ENCODE assay signal across 24 cellular contexts in genomic region chr7:33155811-33156210, GRCh38. TPM values are rescaled to one million over a fixed set of nuclear protein-coding genes. Genes with fewer than 3 reads are reported as not detected.
DNase-seq lines count a peak whose midpoint lies in the region; ATAC-seq, FAIRE-seq and TF ChIP-seq lines count a peak whose summit lies in the region.
"Had no signal": no experiment of that assay in that cellular context is flagged by ENCODE, and none has a peak within 500 bp of the region (broad histone marks: within the 10 kb centered on the region; RNA-seq: fewer than 3 reads in every experiment).

No MANE protein-coding gene starts in this region.

- peaks cover 6% of the 10 kb centered on the region for H3K4me1 Mint-ChIP-seq in activated T-helper 2 cell treated with anti-CD3 and anti-CD28 coated beads, Interferon-gamma antibody, Interleukin-2, Interleukin-4, amounts not matched to agents 10 μg/mL and 5 μg/mL and 100 μg/mL, durations not matched to agents 14 hours and 24 hours and 36 hours (ENCODE audit: low read depth)
- H3K4me1 Mint-ChIP-seq: neural crest cell; stimulated activated effector memory CD8-positive, alpha-beta T cell treated with anti-CD3 and anti-CD28 coated beads, Interleukin-12 subunit alpha, Interleukin-12 subunit beta, amount 100 ng/mL, for 72 hours had no signal

- no peak for ATAC-seq in left ventricle myocardium superior
- ATAC-seq: left colon; stimulated activated effector memory CD8-positive, alpha-beta T cell treated with anti-CD3 and anti-CD28 coated beads, Interleukin-12 subunit alpha, Interleukin-12 subunit beta, amount 100 ng/mL, for 72 hours had no signal

- H3K9me3 Mint-ChIP-seq in activated T-helper 2 cell treated with anti-CD3 and anti-CD28 coated beads, Interferon-gamma antibody, Interleukin-2, Interleukin-4, amounts not matched to agents 10 μg/mL and 5 μg/mL and 100 μg/mL, durations not matched to agents 14 hours and 24 hours and 36 hours: no peaks in the 10 kb centered on the region
- H3K9me3 Mint-ChIP-seq: CD4-positive, alpha-beta memory T cell; neural crest cell; stimulated activated effector memory CD8-positive, alpha-beta T cell treated with anti-CD3 and anti-CD28 coated beads, Interleukin-12 subunit alpha, Interleukin-12 subunit beta, amount 100 ng/mL, for 72 hours had no signal

- no peak for TF ChIP-seq CTCF in AG09319 (IDR thresholded peaks at IDR 0.05; ENCODE audit: low read depth, low read length)
- TF ChIP-seq CTCF in bronchial epithelial cell (IDR thresholded peaks at IDR 0.05; ENCODE audit: insufficient read depth, low read length, severe bottlenecking): no peak
- no peak for TF ChIP-seq CTCF in kidney epithelial cell (IDR thresholded peaks at IDR 0.05; ENCODE audit: insufficient read depth, low read length, poor library complexity, severe bottlenecking)

- no peak for FAIRE-seq in bronchial epithelial cell (lab: Jason Lieb, UNC)
- FAIRE-seq: frontal cortex, GM18507, TTC549 had no signal

- no peaks in the 10 kb centered on the region for H3K27me3 Mint-ChIP-seq in activated T-helper 2 cell treated with anti-CD3 and anti-CD28 coated beads, Interferon-gamma antibody, Interleukin-2, Interleukin-4, amounts not matched to agents 10 μg/mL and 5 μg/mL and 100 μg/mL, durations not matched to agents 14 hours and 24 hours and 36 hours (ENCODE audit: low read depth)
- H3K27me3 Mint-ChIP-seq: CD4-positive, alpha-beta memory T cell had no signal

- intact Hi-C loops in activated T-helper 2 cell treated with anti-CD3 and anti-CD28 coated beads, Interferon-gamma antibody, Interleukin-2, Interleukin-4, amounts not matched to agents 10 μg/mL and 5 μg/mL and 100 μg/mL, durations not matched to agents 14 hours and 24 hours and 36 hours (cut with micrococcal nuclease): no loop called here
- intact Hi-C loops in left ventricle myocardium superior (cut with micrococcal nuclease): no loop called here

- no peaks in the 10 kb centered on the region for H3K27me3 ChIP-seq in bronchial epithelial cell (ENCODE audit: control insufficient read depth, insufficient read depth, low read length)
- no peaks in the 10 kb centered on the region for H3K27me3 ChIP-seq in kidney epithelial cell (ENCODE audit: control insufficient read depth, insufficient read depth, low read length)
- H3K27me3 ChIP-seq: adrenal gland had no signal

- H3K36me3 Mint-ChIP-seq in activated T-helper 2 cell treated with anti-CD3 and anti-CD28 coated beads, Interferon-gamma antibody, Interleukin-2, Interleukin-4, amounts not matched to agents 10 μg/mL and 5 μg/mL and 100 μg/mL, durations not matched to agents 14 hours and 24 hours and 36 hours (ENCODE audit: low read depth): no peaks in the 10 kb centered on the region

- H3K4me3 ChIP-seq in bronchial epithelial cell (ENCODE audit: low read depth, low read length) (no peak overlapping the region), kidney epithelial cell (ENCODE audit: low read depth, low read length) (no peak overlapping the region)
- H3K4me3 ChIP-seq: adrenal gland, thoracic aorta had no signal

- H3K36me3 ChIP-seq in bronchial epithelial cell (ENCODE audit: control insufficient read depth, insufficient read depth, low read length) (no peaks in the 10 kb centered on the region), kidney epithelial cell (ENCODE audit: control insufficient read depth, insufficient read depth, low read length) (no peaks in the 10 kb centered on the region)
- H3K36me3 ChIP-seq: adrenal gland had no signal

- DNase-seq in AG09319 (ENCODE audit: extremely low read depth, low read depth) (peak; percentile 81), HS-5 (ENCODE audit: low read depth) (peak; percentile 11), bronchial epithelial cell (ENCODE audit: low read depth) (peak; percentile 34), kidney epithelial cell (ENCODE audit: low read depth) (peak; percentile 2), NCI-H2196 treated with DMSO at 0.1 percent for 48 hours (lab: John Stamatoyannopoulos, UW; ENCODE audit: unreplicated experiment) (no peak), left ventricle myocardium superior (no peak), NCI-H526 treated with DMSO at 0.1 percent for 48 hours (lab: John Stamatoyannopoulos, UW) (no peak)
- DNase-seq in activated T-helper 2 cell treated with anti-CD3 and anti-CD28 coated beads, Interferon-gamma antibody, Interleukin-2, Interleukin-4, amounts not matched to agents 10 μg/mL and 5 μg/mL and 100 μg/mL, durations not matched to agents 14 hours and 24 hours and 36 hours (ENCODE audit: low spot score): no peak
- DNase-seq: activated CD4-positive, alpha-beta T cell treated with anti-CD3 and anti-CD28 coated beads for 4 hours; activated effector memory CD4-positive, alpha-beta T cell treated with anti-CD3 and anti-CD28 coated beads, Interleukin-2, amount 50 U/mL, for 16 hours; adrenal gland; CD4-positive, alpha-beta memory T cell; cerebellar nuclear complex; DMS153; left colon; NCI-H1092; NCI-H2029 treated with DMSO at 0.1 percent for 48 hours; NCI-H510A had no signal

- H3K27ac Mint-ChIP-seq in activated T-helper 2 cell treated with anti-CD3 and anti-CD28 coated beads, Interferon-gamma antibody, Interleukin-2, Interleukin-4, amounts not matched to agents 10 μg/mL and 5 μg/mL and 100 μg/mL, durations not matched to agents 14 hours and 24 hours and 36 hours: no peak overlapping the region
- H3K27ac Mint-ChIP-seq: CD4-positive, alpha-beta memory T cell; stimulated activated effector memory CD8-positive, alpha-beta T cell treated with anti-CD3 and anti-CD28 coated beads, Interleukin-12 subunit alpha, Interleukin-12 subunit beta, amount 100 ng/mL, for 72 hours had no signal

- no peak overlapping the region for H3K4me3 Mint-ChIP-seq in activated T-helper 2 cell treated with anti-CD3 and anti-CD28 coated beads, Interferon-gamma antibody, Interleukin-2, Interleukin-4, amounts not matched to agents 10 μg/mL and 5 μg/mL and 100 μg/mL, durations not matched to agents 14 hours and 24 hours and 36 hours (ENCODE audit: low read depth)
- H3K4me3 Mint-ChIP-seq: CD4-positive, alpha-beta memory T cell; neural crest cell; stimulated activated effector memory CD8-positive, alpha-beta T cell treated with anti-CD3 and anti-CD28 coated beads, Interleukin-12 subunit alpha, Interleukin-12 subunit beta, amount 100 ng/mL, for 72 hours had no signal

RNA-seq across cellular contexts. Expression of gene BBS9, which starts 26.4 kb away (rescaled TPM):
- total RNA-seq in bronchial epithelial cell: 4.2 and 4.5 TPM in 2 replicates
- total RNA-seq in kidney epithelial cell: 17.4 and 20.4 TPM in 2 replicates
- total RNA-seq in activated T-helper 2 cell treated with anti-CD3 and anti-CD28 coated beads, Interferon-gamma antibody, Interleukin-2, Interleukin-4, amounts not matched to agents 10 μg/mL and 5 μg/mL and 100 μg/mL, durations not matched to agents 14 hours and 24 hours and 36 hours: 4.8 and 6.8 TPM in 2 replicates
- 9.6 TPM for total RNA-seq in left ventricle myocardium superior

RNA-seq across cellular contexts. Expression of gene RP9, which starts 46.6 kb away (rescaled TPM):
- total RNA-seq in bronchial epithelial cell (12.1 and 12.2 TPM in 2 replicates), kidney epithelial cell (18.8 and 22.2 TPM in 2 replicates), left ventricle myocardium superior (23.3 TPM)
- total RNA-seq in activated T-helper 2 cell treated with anti-CD3 and anti-CD28 coated beads, Interferon-gamma antibody, Interleukin-2, Interleukin-4, amounts not matched to agents 10 μg/mL and 5 μg/mL and 100 μg/mL, durations not matched to agents 14 hours and 24 hours and 36 hours: 15.4 and 18.6 TPM in 2 replicates

Comparison
In these comparisons a context has a peak if more than half of its experiments do, and no peak if none do; other contexts are left out.
1. DNase-seq: peak in AG09319 (single experiment), HS-5 (single experiment), bronchial epithelial cell (single experiment) and kidney epithelial cell (single experiment); none in NCI-H2196 treated with DMSO at 0.1 percent for 48 hours (single experiment), activated T-helper 2 cell treated with anti-CD3 and anti-CD28 coated beads, Interferon-gamma antibody, Interleukin-2, Interleukin-4, amounts not matched to agents 10 μg/mL and 5 μg/mL and 100 μg/mL, durations not matched to agents 14 hours and 24 hours and 36 hours (single experiment), left ventricle myocardium superior (single experiment) and NCI-H526 treated with DMSO at 0.1 percent for 48 hours (single experiment).